8 cellular contexts compared by ENCODE assay signal in genomic region chr19:13169769-13170168, GRCh38. TPM values are rescaled to one million over a fixed set of nuclear protein-coding genes. Genes with fewer than 3 reads are reported as not detected.
A peak's percentile ranks its signal among the peaks of the same experiment; 100 is the strongest.
DNase-seq lines count a peak whose midpoint lies in the region; ATAC-seq and TF ChIP-seq lines count a peak whose summit lies in the region.

No MANE protein-coding gene starts in this region.

- ATAC-seq in IMR-90 (ENCODE audit: low read depth) (peak; percentile 13), HG03457 (IDR thresholded peaks at IDR 0.05; ENCODE audit: unreplicated experiment) (no peak), GM19328 (IDR thresholded peaks at IDR 0.05; ENCODE audit: unreplicated experiment) (no peak)

- no peak for TF ChIP-seq POLR2A in IMR-90 (IDR thresholded peaks at IDR 0.05; ENCODE audit: low read depth, low read length)

- H4K5ac ChIP-seq in IMR-90 (ENCODE audit: low read depth, low read length) = peak overlapping the region; percentile 45; the same call in 1 of the 2 replicates

- H2AK5ac ChIP-seq in IMR-90 (ENCODE audit: low read depth, low read length) = peak overlapping the region; percentile 94

- no TSS peak for BruUV-seq in IMR-90 (replicated peaks; lab: Mats Ljungman, UMichigan)

- H2AFZ ChIP-seq in IMR-90 (replicated peaks; ENCODE audit: low read length, poor library complexity) = peak overlapping the region; percentile 85

- H3K9ac ChIP-seq in BLaER1 treated with 17β-estradiol and CSF1 and Interleukin-3, amounts not matched to agents 10 nM and 100 nM = peak overlapping the region in 8 of 11 experiments; percentile 10 to 95 (median 88); a peak in 12 of 22 replicates
- no peak overlapping the region for H3K9ac ChIP-seq in IMR-90 (ENCODE audit: low read depth, low read length)

- intact Hi-C loops in IMR-90 (cut with micrococcal nuclease) = no loop called here

- peak overlapping the region; percentile 62 for H4K91ac ChIP-seq in IMR-90 (ENCODE audit: insufficient read depth, low read depth, low read length)

- peak overlapping the region; percentile 93 for H2BK120ac ChIP-seq in IMR-90 (ENCODE audit: low read depth, low read length)

- H3K56ac ChIP-seq in IMR-90 (ENCODE audit: extremely low read depth, insufficient read depth, low read length) = no peak overlapping the region

- H3K23ac ChIP-seq in IMR-90 (ENCODE audit: low read depth, low read length) = peak overlapping the region; percentile 52; the same call in 1 of the 2 replicates

- H2BK15ac ChIP-seq in IMR-90 (ENCODE audit: low read depth, low read length) = peak overlapping the region; percentile 90; the same call in 2 of the 3 replicates

- no peaks in the 10 kb centered on the region for H3K9me3 ChIP-seq in BLaER1 treated with 17β-estradiol and CSF1 and Interleukin-3, amounts not matched to agents 10 nM and 100 nM (replicated peaks in 1 of 11)
- H3K9me3 ChIP-seq in IMR-90 (ENCODE audit: control insufficient read depth, insufficient read depth, low read length) = no peaks in the 10 kb centered on the region

- no peaks in the 10 kb centered on the region for H3K36me3 ChIP-seq in BLaER1 treated with 17β-estradiol and CSF1 and Interleukin-3, amounts not matched to agents 10 nM and 100 nM
- H3K36me3 ChIP-seq in IMR-90 (ENCODE audit: control insufficient read depth, insufficient read depth, low read length) = no peaks in the 10 kb centered on the region

- peaks cover 88 to 100% (median 97%) of the 10 kb centered on the region in 10 experiments for H3K4me1 ChIP-seq in BLaER1 treated with 17β-estradiol and CSF1 and Interleukin-3, amounts not matched to agents 10 nM and 100 nM
- peaks cover 25% of the 10 kb centered on the region for H3K4me1 ChIP-seq in IMR-90 (ENCODE audit: control insufficient read depth, insufficient read depth, low read length)

- H2BK20ac ChIP-seq in IMR-90 (ENCODE audit: low read depth, low read length) = peak overlapping the region; percentile 94

- TF ChIP-seq RAD21 in IMR-90 (IDR thresholded peaks at IDR 0.05; ENCODE audit: low read length) = no peak

- DNase-seq in IMR-90 = peak; percentile 65
- peak; percentile 53 to 90 for DNase-seq in T47D (ENCODE audit: low read depth in 1 of 2, low spot score in 1 of 2)
- peak; percentile 61 for DNase-seq in myocyte (ENCODE audit: low read depth)
- DNase-seq in NAMALWA (ENCODE audit: low spot score) = no peak
- no peak for DNase-seq in cerebellar cortex (ENCODE audit: low spot score)

- dilution Hi-C loops in IMR-90 (cut with HindIII; ENCODE audit: low sequenced_read_pairs, unreplicated experiment) = no loop called here

- peak overlapping the region; percentile 80 for H2BK5ac ChIP-seq in IMR-90 (ENCODE audit: low read depth, low read length, poor library complexity, severe bottlenecking)

- POLR2A ChIA-PET in IMR-90 (lab: Charles Lee; ENCODE audit: unreplicated experiment) = interaction anchor here (0.6 to 1.1 kb wide), 2 partner anchors 14 to 20 kb away, joined by 3 to 7 read pairs; no protein-coding TSS in a partner anchor

- WGBS in IMR-90 (ENCODE audit: extremely low coverage in 2 of 2, insufficient read length in 1 of 2), 2 experiments = 20% methylated on average over 1 of the region's 5 CpGs; no CpG with 5 or more reads in 1 of the 2 experiments

- H3K4ac ChIP-seq in IMR-90 (ENCODE audit: low read depth, low read length) = peak overlapping the region; percentile 93

- peak overlapping the region in 1 of 2 experiments; percentile 56; a peak in 2 of 4 replicates for H4K8ac ChIP-seq in IMR-90 (ENCODE audit: low read depth in 2 of 2, low read length in 2 of 2)

- no peaks in the 10 kb centered on the region for H4K20me1 ChIP-seq in BLaER1 treated with 17β-estradiol and CSF1 and Interleukin-3, amounts not matched to agents 10 nM and 100 nM
- no peaks in the 10 kb centered on the region for H4K20me1 ChIP-seq in IMR-90 (ENCODE audit: insufficient read depth, low read length)

- H3K79me1 ChIP-seq in IMR-90 (ENCODE audit: low read depth in 1 of 2, low read length in 2 of 2) = peaks cover 0 to 58% of the 10 kb centered on the region in 2 experiments; a peak in 2 of 4 replicates

- no peak overlapping the region for H3K18ac ChIP-seq in IMR-90 (ENCODE audit: low read depth, low read length)

- CTCF ChIA-PET in IMR-90 (lab: Yijun Ruan, JAX) = interaction anchor here (1.5 kb wide), 1 partner anchor 12 kb away, joined by 3 read pairs; no protein-coding TSS in a partner anchor

- H3K27ac ChIP-seq in BLaER1 treated with 17β-estradiol and CSF1 and Interleukin-3, amounts not matched to agents 10 nM and 100 nM = peak overlapping the region; percentile 8 to 100 (median 97); a peak in 20 of 22 replicates
- peak overlapping the region; percentile 13; the same call in 1 of the 2 replicates for H3K27ac ChIP-seq in IMR-90 (ENCODE audit: insufficient read depth, low read length)

- no peak overlapping the region for H3K4me3 ChIP-seq in BLaER1 treated with 17β-estradiol and CSF1 and Interleukin-3, amounts not matched to agents 10 nM and 100 nM
- no peak overlapping the region for H3K4me3 ChIP-seq in IMR-90 (ENCODE audit: insufficient read depth, low read depth, low read length)

- H3K27me3 ChIP-seq in BLaER1 treated with 17β-estradiol and CSF1 and Interleukin-3, amounts not matched to agents 10 nM and 100 nM = no peaks in the 10 kb centered on the region
- no peaks in the 10 kb centered on the region for H3K27me3 ChIP-seq in IMR-90 (ENCODE audit: control insufficient read depth, insufficient read depth, low read length)

- peak overlapping the region; percentile 73; the same call in 1 of the 2 replicates for H3K14ac ChIP-seq in IMR-90 (replicated peaks; ENCODE audit: low read depth, low read length)

- TF ChIP-seq CTCF in IMR-90 (conservative IDR thresholded peaks at IDR 0.05; ENCODE audit: low read depth, low read length) = no peak

- peaks cover 21% of the 10 kb centered on the region for H3K9me1 ChIP-seq in IMR-90 (ENCODE audit: insufficient read depth, low read length)

- H2AK9ac ChIP-seq in IMR-90 (replicated peaks; ENCODE audit: low read depth, low read length, poor library complexity) = peak overlapping the region; percentile 93

- in situ Hi-C loops in IMR-90 (cut with MboI; ENCODE audit: low sequenced_read_pairs) = no loop called here
- in situ Hi-C loops in T47D (cut with HindIII; ENCODE audit: low pct_unique_long_range_greater_than_20kb, low sequenced_read_pairs) = no loop called here

- H3K4me2 ChIP-seq in BLaER1 treated with 17β-estradiol and CSF1 and Interleukin-3, amounts not matched to agents 10 nM and 100 nM = peak overlapping the region; percentile 88 to 99 (median 97)
- H3K4me2 ChIP-seq in IMR-90 (ENCODE audit: low read depth, low read length) = no peak overlapping the region

TF ChIP-seq in IMR-90, 13 proteins besides CTCF, POLR2A, EP300 and RAD21 (continues in another document):
- TF ChIP-seq MXI1 (IDR thresholded peaks at IDR 0.05; ENCODE audit: borderline replicate concordance, low read depth, low read length) (no peak), SMC3 (IDR thresholded peaks at IDR 0.05; ENCODE audit: low read depth, low read length) (no peak), CHD1 (IDR thresholded peaks at IDR 0.05; ENCODE audit: low read depth, low read length) (no peak), BHLHE40 (IDR thresholded peaks at IDR 0.05; ENCODE audit: low read depth, low read length) (no peak), RFX5 (IDR thresholded peaks at IDR 0.05; ENCODE audit: low read depth, low read length) (no peak), MAFK (IDR thresholded peaks at IDR 0.05; ENCODE audit: low read depth, low read length) (no peak), FOS (IDR thresholded peaks at IDR 0.05; ENCODE audit: low read depth, low read length) (0 out of 2 replicates have a peak, but pooled peaks have one; percentile 19), ELK1 (IDR thresholded peaks at IDR 0.05; ENCODE audit: borderline replicate concordance, low read depth, low read length) (no peak), RCOR1 (IDR thresholded peaks at IDR 0.05; ENCODE audit: insufficient replicate concordance, low read length) (peak; percentile 26), USF2 (IDR thresholded peaks at IDR 0.05; ENCODE audit: low read depth, low read length) (no peak)

RNA-seq across cellular contexts. Expression of gene IER2, which starts 19.6 kb away (rescaled TPM):
- 7.7 and 17.5 TPM in 2 replicates for total RNA-seq in IMR-90 (2012; rRNA removed)
- polyA plus RNA-seq in IMR-90 (2012; rRNA removed) = 99.4 and 102 TPM in 2 replicates
- 235 and 278 TPM in 2 replicates for polyA plus RNA-seq in IMR-90 (2012; cell fraction: cytosol; rRNA removed)
- polyA plus RNA-seq in IMR-90 (2012; cell fraction: nucleus; rRNA removed; ENCODE audit: low replicate concordance) = 283 and 529 TPM in 2 replicates
- 20.8 and 21.8 TPM in 2 replicates for total RNA-seq in myocyte
- polyA plus RNA-seq in myocyte (2012) = 28.1 TPM

RNA-seq across cellular contexts. Expression of gene STX10, which starts 19.6 kb away (rescaled TPM):
- 64.9 and 76.7 TPM in 2 replicates for total RNA-seq in IMR-90 (2012; rRNA removed)
- 77.9 and 82.0 TPM in 2 replicates for polyA plus RNA-seq in IMR-90 (2012; rRNA removed)
- polyA plus RNA-seq in IMR-90 (2012; cell fraction: cytosol; rRNA removed) = 83.2 and 104 TPM in 2 replicates
- polyA plus RNA-seq in IMR-90 (2012; cell fraction: nucleus; rRNA removed; ENCODE audit: low replicate concordance) = 242 and 318 TPM in 2 replicates
- 54.1 and 85.2 TPM in 2 replicates for total RNA-seq in myocyte
- polyA plus RNA-seq in myocyte (2012) = 80.6 TPM

RNA-seq across cellular contexts. Expression of gene NACC1, which starts 51.7 kb away (rescaled TPM):
- total RNA-seq in IMR-90 (2012; rRNA removed) (42.5 and 56.7 TPM in 2 replicates), myocyte (59.7 and 66.2 TPM in 2 replicates)
- polyA plus RNA-seq in IMR-90 (2012; rRNA removed) = 181 and 243 TPM in 2 replicates
- 122 and 198 TPM in 2 replicates for polyA plus RNA-seq in IMR-90 (2012; cell fraction: cytosol; rRNA removed)
- polyA plus RNA-seq in IMR-90 (2012; cell fraction: nucleus; rRNA removed; ENCODE audit: low replicate concordance) = 98.8 and 265 TPM in 2 replicates
- polyA plus RNA-seq in myocyte (2012) = 42.8 TPM

RNA-seq across cellular contexts. Expression of gene TRMT1, which starts 53.2 kb away (rescaled TPM):
- total RNA-seq in IMR-90 (2012; rRNA removed) (23.3 and 28.3 TPM in 2 replicates), myocyte (23.3 and 30.0 TPM in 2 replicates)
- 56.0 and 62.1 TPM in 2 replicates for polyA plus RNA-seq in IMR-90 (2012; rRNA removed)
- 30.8 and 37.2 TPM in 2 replicates for polyA plus RNA-seq in IMR-90 (2012; cell fraction: cytosol; rRNA removed)
- polyA plus RNA-seq in IMR-90 (2012; cell fraction: nucleus; rRNA removed; ENCODE audit: low replicate concordance) = 280 and 687 TPM in 2 replicates
- polyA plus RNA-seq in myocyte (2012) = 20.0 TPM

Comparison
In these comparisons a context has a peak if more than half of its experiments do, and no peak if none do; other contexts are left out.
1. DNase-seq: peak in IMR-90 (single experiment), T47D (2 of 2) and myocyte (single experiment); none in NAMALWA (single experiment) and cerebellar cortex (single experiment).